Comparison of ENCODE assay signal across 11 cellular contexts in the genomic region with DNA sequence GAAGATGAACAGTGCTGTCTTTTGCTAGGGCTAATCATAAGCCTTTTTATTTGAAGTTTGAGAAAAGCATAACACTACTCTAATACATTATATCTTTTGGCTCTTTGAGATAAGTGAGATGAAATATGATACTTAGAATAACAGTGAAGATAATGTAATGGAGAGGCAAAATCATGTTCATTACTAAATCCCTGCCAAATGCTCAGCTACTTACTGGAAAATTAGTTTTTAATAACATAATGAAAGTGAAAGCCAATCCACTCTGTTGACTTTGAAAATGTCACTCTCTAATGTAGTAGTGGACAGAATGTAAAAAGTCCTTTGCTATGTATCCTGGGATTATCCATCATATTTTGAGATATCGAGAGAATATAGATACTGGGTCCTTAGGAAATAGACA. TPM values are rescaled to one million over a fixed set of nuclear protein-coding genes. Genes with fewer than 3 reads are reported as not detected.
A peak's percentile ranks its signal among the peaks of the same experiment; 100 is the strongest.
DNase-seq lines count a peak whose midpoint lies in the region; ATAC-seq, FAIRE-seq and TF ChIP-seq lines count a peak whose summit lies in the region.
"Had no signal": no experiment of that assay in that cellular context is flagged by ENCODE, and none has a peak within 500 bp of the region (broad histone marks: within the 10 kb centered on the region; RNA-seq: fewer than 3 reads in every experiment).

No MANE protein-coding gene starts in this region.

- FAIRE-seq in D721Med (lab: Jason Lieb, UNC) (peak; percentile 88), astrocyte (lab: Jason Lieb, UNC) (no peak)

- peaks cover 6% of the 10 kb centered on the region for H3K36me3 Mint-ChIP-seq in astrocyte (ENCODE audit: low read depth, unreplicated experiment)

- no peak overlapping the region for H3K9ac ChIP-seq in astrocyte (ENCODE audit: low read length)

- H3K36me3 ChIP-seq in astrocyte (ENCODE audit: insufficient read depth, low read length) (peaks cover 6% of the 10 kb centered on the region), muscle layer of duodenum (ENCODE audit: control insufficient read depth in 1 of 2, insufficient read depth in 2 of 2, low read length in 2 of 2) (peaks cover 0 to 7% of the 10 kb centered on the region in 2 donors), SJCRH30 (peaks cover 55% of the 10 kb centered on the region), uterus (no peaks in the 10 kb centered on the region)

- H2AFZ ChIP-seq in astrocyte (ENCODE audit: low read depth, low read length) = no peak overlapping the region

- no peak overlapping the region for H3K27ac ChIP-seq in astrocyte (ENCODE audit: low read depth, low read length)
- H3K27ac ChIP-seq in muscle layer of duodenum (ENCODE audit: low read length) = peak overlapping the region; percentile 45
- H3K27ac ChIP-seq in SJCRH30 = no peak overlapping the region
- H3K27ac ChIP-seq in uterus = no peak overlapping the region

- no peaks in the 10 kb centered on the region for H3K9me3 Mint-ChIP-seq in astrocyte (ENCODE audit: unreplicated experiment)
- H3K9me3 Mint-ChIP-seq: activated T-helper 2 cell treated with anti-CD3 and anti-CD28 coated beads, Interferon-gamma antibody, Interleukin-2, Interleukin-4, amounts not matched to agents 10 μg/mL and 5 μg/mL and 100 μg/mL, durations not matched to agents 14 hours and 24 hours and 36 hours; T-helper 1 cell treated with Interleukin-12 subunit alpha and Interleukin-12 subunit beta and Interleukin-4 antibody, amounts not matched to agents 30 μg/mL and 1 μg/mL, for 36 hours had no signal

- H3K27me3 Mint-ChIP-seq in astrocyte (ENCODE audit: low read depth, unreplicated experiment) = no peaks in the 10 kb centered on the region

- no peaks in the 10 kb centered on the region for H3K79me2 ChIP-seq in astrocyte (ENCODE audit: insufficient read depth, low read length)

- no peaks in the 10 kb centered on the region for H3K27me3 ChIP-seq in astrocyte (ENCODE audit: insufficient read depth, low read length)
- H3K27me3 ChIP-seq in muscle layer of duodenum (ENCODE audit: low read depth, low read length) = no peaks in the 10 kb centered on the region
- H3K27me3 ChIP-seq in SJCRH30 = no peaks in the 10 kb centered on the region
- no peaks in the 10 kb centered on the region for H3K27me3 ChIP-seq in uterus

- H3K9me3 ChIP-seq in astrocyte (ENCODE audit: insufficient read depth, low read depth, low read length) = no peaks in the 10 kb centered on the region
- no peaks in the 10 kb centered on the region for H3K9me3 ChIP-seq in muscle layer of duodenum (ENCODE audit: control insufficient read depth in 1 of 2, low read length in 2 of 2)
- no peaks in the 10 kb centered on the region for H3K9me3 ChIP-seq in SJCRH30 (replicated peaks)
- no peaks in the 10 kb centered on the region for H3K9me3 ChIP-seq in uterus

- ATAC-seq in HG02588 (IDR thresholded peaks at IDR 0.05; ENCODE audit: unreplicated experiment) = peak; percentile 64

- H3K4me1 Mint-ChIP-seq in astrocyte (ENCODE audit: low read depth, unreplicated experiment) = peaks cover 2% of the 10 kb centered on the region

- no peaks in the 10 kb centered on the region for H4K20me1 ChIP-seq in astrocyte (ENCODE audit: insufficient read depth, low read length)

- H3K4me3 ChIP-seq in astrocyte (ENCODE audit: insufficient read depth, low read depth, low read length) (no peak overlapping the region), muscle layer of duodenum (ENCODE audit: low read depth in 1 of 2, low read length in 2 of 2) (peak overlapping the region; percentile 9 to 23), SJCRH30 (no peak overlapping the region), uterus (no peak overlapping the region)

- no peak for TF ChIP-seq POLR2A in uterus (IDR thresholded peaks at IDR 0.05)

- no peak overlapping the region for H3K4me2 ChIP-seq in astrocyte (ENCODE audit: low read length)

- intact Hi-C loops in uterus (cut with DNase I; ENCODE audit: low total_unique reads) = no loop called here

- H3K4me1 ChIP-seq in astrocyte (ENCODE audit: insufficient read depth, low read length) (no peaks in the 10 kb centered on the region), muscle layer of duodenum (ENCODE audit: control insufficient read depth in 1 of 2, insufficient read depth in 2 of 2, low read length in 2 of 2) (no peaks in the 10 kb centered on the region), SJCRH30 (0 out of 2 replicates have a peak, but pooled peaks cover 2% of the 10 kb centered on the region), uterus (no peaks in the 10 kb centered on the region)

- H3K27ac Mint-ChIP-seq in astrocyte (ENCODE audit: unreplicated experiment) = peak overlapping the region; percentile 19
- H3K27ac Mint-ChIP-seq: activated T-helper 2 cell treated with anti-CD3 and anti-CD28 coated beads, Interferon-gamma antibody, Interleukin-2, Interleukin-4, amounts not matched to agents 10 μg/mL and 5 μg/mL and 100 μg/mL, durations not matched to agents 14 hours and 24 hours and 36 hours; T-helper 1 cell treated with Interleukin-12 subunit alpha and Interleukin-12 subunit beta and Interleukin-4 antibody, amounts not matched to agents 30 μg/mL and 1 μg/mL, for 36 hours had no signal

- TF ChIP-seq CTCF in D721Med (IDR thresholded peaks at IDR 0.05; ENCODE audit: insufficient read depth, missing control alignments) (no peak), astrocyte (IDR thresholded peaks at IDR 0.05; ENCODE audit: insufficient read depth, low read depth, low read length) (no peak), uterus (IDR thresholded peaks at IDR 0.05) (no peak)

- H3K4me3 Mint-ChIP-seq in astrocyte (ENCODE audit: unreplicated experiment) = no peak overlapping the region
- H3K4me3 Mint-ChIP-seq: T-helper 1 cell treated with Interleukin-12 subunit alpha and Interleukin-12 subunit beta and Interleukin-4 antibody, amounts not matched to agents 30 μg/mL and 1 μg/mL, for 36 hours had no signal

- DNase-seq in D721Med (ENCODE audit: insufficient read length, low spot score) (no peak), astrocyte (ENCODE audit: low read depth) (peak; percentile 7), SKM-1 treated with dmso at 0.1 percent for 144 hours (lab: John Stamatoyannopoulos, UW; ENCODE audit: unreplicated experiment) (no peak), SJCRH30 (no peak), uterus (no peak)
- no peak for DNase-seq in stimulated activated CD4-positive, alpha-beta T cell treated with anti-CD3 and anti-CD28 coated beads, Interleukin-1b, Interleukin-23, amount 100 ng/mL, for 48 hours
- DNase-seq: stimulated activated CD8-positive, alpha-beta memory T cell treated with anti-CD3 and anti-CD28 coated beads, Interleukin-4, amount 100 ng/mL, for 48 hours had no signal

RNA-seq across cellular contexts. Expression of gene MYH15, which starts 35.9 kb away (rescaled TPM):
- total RNA-seq in astrocyte (0.36 and 0.59 TPM in 2 replicates), uterus (under 1 TPM in 2 of 4 donors, not detected in 2; 0.12 to 0.62 TPM)
- 0.08 and 0.14 TPM in 2 replicates for total RNA-seq in SJCRH30 (2014; rRNA removed; shearing (Covaris generic))

RNA-seq across cellular contexts. Expression of gene CIP2A, which starts 43.0 kb away (rescaled TPM):
- total RNA-seq in astrocyte (5.8 and 8.6 TPM in 2 replicates), uterus (10 to 100 TPM in 1 of 4 donors, 1 to 10 TPM in 2, not detected in 1; 3.3 to 31.5 (median 8.2) TPM)
- total RNA-seq in SJCRH30 (2014; rRNA removed; shearing (Covaris generic)) = 105 and 129 TPM in 2 replicates

RNA-seq across cellular contexts. Expression of gene DZIP3, which starts 43.3 kb away (rescaled TPM):
- total RNA-seq in astrocyte = 10.9 and 12.9 TPM in 2 replicates
- 42.8 and 46.7 TPM in 2 replicates for total RNA-seq in SJCRH30 (2014; rRNA removed; shearing (Covaris generic))
- 10 to 100 TPM in 3 of 4 donors, 1 to 10 TPM in 1; 8.8 to 39.5 (median 25.7) TPM for total RNA-seq in uterus

Comparison
In these comparisons a context has a peak if more than half of its experiments do, and no peak if none do; other contexts are left out.
1. H3K4me3 ChIP-seq: peak in muscle layer of duodenum (2 of 2); none in astrocyte (single experiment), SJCRH30 (single experiment) and uterus (0 of 2).